In the genomic region with DNA sequence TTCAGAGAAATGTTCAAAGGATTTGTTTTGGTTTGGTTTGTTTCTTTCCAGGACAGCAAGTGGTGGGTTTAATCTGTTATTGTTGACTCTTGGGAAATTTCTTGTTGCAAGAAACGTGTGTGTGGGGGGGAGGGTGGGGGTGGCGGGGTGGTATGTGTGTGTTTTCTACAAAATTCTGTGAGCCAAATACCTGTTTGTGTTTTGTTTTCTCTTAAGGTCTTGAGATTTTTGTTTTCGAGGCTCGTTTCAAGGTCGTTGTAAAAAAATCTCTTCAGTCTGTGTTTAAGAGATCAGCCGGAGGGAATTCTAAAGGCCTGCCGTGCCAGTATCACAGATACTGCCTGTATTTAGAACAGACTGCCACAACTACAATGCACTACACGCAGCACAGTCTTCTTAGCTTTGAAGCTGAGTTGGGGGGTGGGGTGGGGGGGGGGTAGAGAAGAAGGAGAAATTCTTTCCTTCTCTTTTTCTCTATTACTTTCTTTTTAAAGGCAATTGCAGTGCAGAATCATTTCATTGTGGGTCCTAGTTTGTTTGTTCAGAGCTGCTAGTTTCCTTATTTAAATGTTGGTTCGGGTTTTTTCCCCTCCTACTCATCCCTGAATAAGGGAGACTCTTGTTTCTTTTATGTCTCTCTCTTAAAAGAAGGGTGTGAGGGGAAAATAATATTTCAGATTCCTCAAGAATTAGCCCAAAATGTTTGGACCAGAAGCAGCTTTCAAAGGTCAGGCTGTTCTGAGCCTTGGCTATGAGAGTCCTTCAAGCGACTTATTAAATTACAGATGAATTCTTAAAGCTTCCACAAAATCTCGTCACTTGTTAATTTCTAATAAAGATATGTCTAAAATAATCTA, we compare ENCODE assay signal across 8 cellular contexts. TPM values are rescaled to one million over a fixed set of nuclear protein-coding genes. Genes with fewer than 3 reads are reported as not detected.
A peak's percentile ranks its signal among the peaks of the same experiment; 100 is the strongest.
DNase-seq lines count a peak whose midpoint lies in the region; ATAC-seq lines count a peak whose summit lies in the region.

No MANE protein-coding gene starts in this region.

- H3K36me3 Mint-ChIP-seq in CD8-positive, alpha-beta memory T cell: peaks cover 0 to 17% (median 0%) of the 10 kb centered on the region in 3 donors
- H3K36me3 Mint-ChIP-seq in dendritic cell treated with granulocyte-macrophage colony-stimulating factor and Interleukin-4, amounts not matched to agents 40 ng/mL and 50 ng/mL, for 4 days (ENCODE audit: low read depth): peaks cover 55% of the 10 kb centered on the region

- POLR2A ChIA-PET in CD8-positive, alpha-beta memory T cell (lab: Charles Lee): interaction anchor here (0.7 to 1.5 kb wide), 3 partner anchors 52 to 406 kb away, joined by 4 to 6 read pairs (median 5); no protein-coding TSS in a partner anchor

- DNase-seq in CD8-positive, alpha-beta memory T cell: peak in 1 of 5 donors; percentile 17
- DNase-seq in NT2/D1 (ENCODE audit: low read depth, low spot score) (no peak), NOMO-1 treated with DMSO at 0.1 percent for 48 hours (lab: John Stamatoyannopoulos, UW; ENCODE audit: unreplicated experiment) (no peak)
- no peak for DNase-seq in effector CD8-positive, alpha-beta T cell (lab: John Stamatoyannopoulos, UW)

- H3K36me3 ChIP-seq in CD8-positive, alpha-beta memory T cell (ENCODE audit: insufficient read depth, low read length): no peaks in the 10 kb centered on the region
- H3K36me3 ChIP-seq in NT2/D1 (ENCODE audit: insufficient read depth, insufficient read length, low read length) (no peaks in the 10 kb centered on the region), urinary bladder (ENCODE audit: insufficient read depth) (no peaks in the 10 kb centered on the region)

- peaks cover 48 to 68% (median 57%) of the 10 kb centered on the region in 3 donors for H3K4me1 Mint-ChIP-seq in CD8-positive, alpha-beta memory T cell
- peaks cover 49% of the 10 kb centered on the region for H3K4me1 Mint-ChIP-seq in dendritic cell treated with granulocyte-macrophage colony-stimulating factor and Interleukin-4, amounts not matched to agents 40 ng/mL and 50 ng/mL, for 4 days (ENCODE audit: low read depth)

- no peaks in the 10 kb centered on the region for H3K27me3 Mint-ChIP-seq in CD8-positive, alpha-beta memory T cell
- H3K27me3 Mint-ChIP-seq in dendritic cell treated with granulocyte-macrophage colony-stimulating factor and Interleukin-4, amounts not matched to agents 40 ng/mL and 50 ng/mL, for 4 days: no peaks in the 10 kb centered on the region

- peaks cover 54% of the 10 kb centered on the region for H3K4me1 ChIP-seq in CD8-positive, alpha-beta memory T cell (ENCODE audit: insufficient read depth, low read length)
- H3K4me1 ChIP-seq in NT2/D1 (ENCODE audit: insufficient read depth, insufficient read length): no peaks in the 10 kb centered on the region
- peaks cover 54% of the 10 kb centered on the region for H3K4me1 ChIP-seq in mononuclear cell (ENCODE audit: insufficient read depth, low read length)
- H3K4me1 ChIP-seq in urinary bladder (ENCODE audit: insufficient read depth): no peaks in the 10 kb centered on the region

- intact Hi-C loops in dendritic cell treated with granulocyte-macrophage colony-stimulating factor and Interleukin-4, amounts not matched to agents 40 ng/mL and 50 ng/mL, for 4 days (cut with micrococcal nuclease): loop anchor here (2.0 to 10.0 kb wide), 4 partner anchors 171 to 758 kb away; no protein-coding TSS in a partner anchor

- peak overlapping the region; percentile 98 for H3K27ac ChIP-seq in CD8-positive, alpha-beta memory T cell (ENCODE audit: low read depth, low read length)
- H3K27ac ChIP-seq in urinary bladder (ENCODE audit: low read depth): peak overlapping the region; percentile 77

- CTCF ChIA-PET in CD8-positive, alpha-beta memory T cell (lab: Charles Lee): interaction anchor here (0.7 to 5.2 kb wide), 25 partner anchors 7 to 1389 kb away, joined by 3 to 35 read pairs (median 4); a partner anchor contains a TSS

- H3K4me3 ChIP-seq in CD8-positive, alpha-beta memory T cell (ENCODE audit: low read length): peak overlapping the region; percentile 78
- peak overlapping the region; percentile 74 for H3K4me3 ChIP-seq in NT2/D1 (ENCODE audit: insufficient read length, low read depth)
- peak overlapping the region; percentile 100 for H3K4me3 ChIP-seq in mononuclear cell (ENCODE audit: low read length)
- peak overlapping the region; percentile 32 for H3K4me3 ChIP-seq in urinary bladder (ENCODE audit: low read depth, low read length)

- H3K9me3 Mint-ChIP-seq in CD8-positive, alpha-beta memory T cell: no peaks in the 10 kb centered on the region
- no peaks in the 10 kb centered on the region for H3K9me3 Mint-ChIP-seq in dendritic cell treated with granulocyte-macrophage colony-stimulating factor and Interleukin-4, amounts not matched to agents 40 ng/mL and 50 ng/mL, for 4 days

- 28% methylated on average over 11 of the region's 11 CpGs for WGBS in urinary bladder

- no peaks in the 10 kb centered on the region for H3K27me3 ChIP-seq in CD8-positive, alpha-beta memory T cell (ENCODE audit: insufficient read depth, low read length, poor library complexity, severe bottlenecking)
- peaks cover 28% of the 10 kb centered on the region for H3K27me3 ChIP-seq in NT2/D1 (ENCODE audit: insufficient read depth, insufficient read length)
- no peaks in the 10 kb centered on the region for H3K27me3 ChIP-seq in mononuclear cell (ENCODE audit: insufficient read depth, low read length)

- H3K27ac Mint-ChIP-seq in CD8-positive, alpha-beta memory T cell: peak overlapping the region; percentile 99 to 100 (median 99)
- peak overlapping the region; percentile 100 for H3K27ac Mint-ChIP-seq in dendritic cell treated with granulocyte-macrophage colony-stimulating factor and Interleukin-4, amounts not matched to agents 40 ng/mL and 50 ng/mL, for 4 days

- H3K9ac ChIP-seq in NT2/D1 (ENCODE audit: insufficient read length, low read depth): peak overlapping the region; percentile 65

- H3K4me3 Mint-ChIP-seq in CD8-positive, alpha-beta memory T cell: peak overlapping the region; percentile 91 to 99 (median 98)
- H3K4me3 Mint-ChIP-seq in dendritic cell treated with granulocyte-macrophage colony-stimulating factor and Interleukin-4, amounts not matched to agents 40 ng/mL and 50 ng/mL, for 4 days: peak overlapping the region; percentile 87

- H3K9me3 ChIP-seq in CD8-positive, alpha-beta memory T cell (ENCODE audit: low read length): no peaks in the 10 kb centered on the region
- H3K9me3 ChIP-seq in NT2/D1 (ENCODE audit: insufficient read depth, low read length) (no peaks in the 10 kb centered on the region), mononuclear cell (ENCODE audit: low read depth, low read length) (no peaks in the 10 kb centered on the region)

- ATAC-seq in HG02642 (IDR thresholded peaks at IDR 0.05; ENCODE audit: poor library complexity, unreplicated experiment): no peak

RNA-seq across cellular contexts. Expression of a gene that starts 1.4 kb away (rescaled TPM):
- total RNA-seq in CD8-positive, alpha-beta memory T cell: 10 to 100 TPM; 17.1 to 17.2 TPM
- polyA plus RNA-seq in CD8-positive, alpha-beta memory T cell: 1.8 TPM
- 120 TPM for total RNA-seq in mononuclear cell
- total RNA-seq in urinary bladder: 9.8 TPM
- polyA plus RNA-seq in urinary bladder: 96.4 TPM

RNA-seq across cellular contexts. Expression of a gene that starts 44.4 kb away (rescaled TPM):
- not detected for total RNA-seq in CD8-positive, alpha-beta memory T cell
- polyA plus RNA-seq in CD8-positive, alpha-beta memory T cell: not detected
- total RNA-seq in mononuclear cell: not detected
- total RNA-seq in urinary bladder: not detected
- not detected for polyA plus RNA-seq in urinary bladder

Comparison
In these comparisons a context has a peak if more than half of its experiments do, and no peak if none do; other contexts are left out.
1. H3K4me3 ChIP-seq: peak in every context shown above with its lines; median percentile 100 in mononuclear cell; 78 in CD8-positive, alpha-beta memory T cell; 74 in NT2/D1; 32 in urinary bladder.